Comparison of ENCODE assay signal across 19 cellular contexts in genomic region chr2:240498958-240499260, GRCh38. TPM values are rescaled to one million over a fixed set of nuclear protein-coding genes. Genes with fewer than 3 reads are reported as not detected.
DNase-seq lines count a peak whose midpoint lies in the region; ATAC-seq and TF ChIP-seq lines count a peak whose summit lies in the region.
"Had no signal": no experiment of that assay in that cellular context is flagged by ENCODE, and none has a peak within 500 bp of the region (broad histone marks: within the 10 kb centered on the region; RNA-seq: fewer than 3 reads in every experiment).

No MANE protein-coding gene starts in this region.

- ATAC-seq in HG02885 (IDR thresholded peaks at IDR 0.05; ENCODE audit: poor library complexity, unreplicated experiment) = no peak

- H3K27ac ChIP-seq in colonic mucosa = no peak overlapping the region
- H3K27ac ChIP-seq: C4-2B had no signal

- intact Hi-C loops in colonic mucosa (cut with DNase I) = no loop called here

- no peaks in the 10 kb centered on the region for H3K4me1 ChIP-seq in colonic mucosa

- TF ChIP-seq CTCF in colonic mucosa (IDR thresholded peaks at IDR 0.05) = no peak

- no peak overlapping the region for H3K4me3 ChIP-seq in colonic mucosa

- no peaks in the 10 kb centered on the region for H3K9me3 ChIP-seq in colonic mucosa

- no peak overlapping the region for H3K9ac ChIP-seq in colonic mucosa (ENCODE audit: low read depth in 2 of 2, low read length in 2 of 2)

- H3K27me3 ChIP-seq in colonic mucosa = no peaks in the 10 kb centered on the region

- H3K36me3 ChIP-seq in colonic mucosa = no peaks in the 10 kb centered on the region

- DNase-seq in D341Med (ENCODE audit: low spot score) = peak; percentile 16
- peak; percentile 11 for DNase-seq in colonic mucosa
- peak; percentile 20 for DNase-seq in mesenteric fat pad (ENCODE audit: low spot score)
- DNase-seq in stimulated activated CD8-positive, alpha-beta memory T cell treated with anti-CD3 and anti-CD28 coated beads, Interleukin-4, amount 100 ng/mL, for 48 hours = peak; percentile 10
- DNase-seq in NCI-H2029 (lab: John Stamatoyannopoulos, UW) = no peak
- DNase-seq in HUDEP-2 (lab: John Stamatoyannopoulos, UW; ENCODE audit: unreplicated experiment in 76 of 76) = no peak
- DNase-seq: ACHN, AML-193, DND-41, KG1, NCI-H1105 treated with DMSO at 0.1 percent for 48 hours, NCI-H1694 treated with DMSO at 0.1 percent for 48 hours, NCI-H2107, NCI-H2227 treated with DMSO at 0.1 percent for 48 hours, NCI-H510A treated with DMSO at 0.1 percent for 48 hours, NCI-H774, Right ventricle myocardium superior had no signal

RNA-seq across cellular contexts. Expression of gene ANKMY1, which starts 58.9 kb away (rescaled TPM):
- total RNA-seq in colonic mucosa (10 to 100 TPM; 12.3 to 18.1 TPM), mesenteric fat pad (11.4 TPM)

Comparison
In these comparisons a context has a peak if more than half of its experiments do, and no peak if none do; other contexts are left out.
1. DNase-seq: peak in D341Med (single experiment), colonic mucosa (single experiment), mesenteric fat pad (single experiment) and stimulated activated CD8-positive, alpha-beta memory T cell treated with anti-CD3 and anti-CD28 coated beads, Interleukin-4, amount 100 ng/mL, for 48 hours (single experiment); none in NCI-H2029 (single experiment) and HUDEP-2 (0 of 76).